10 cellular contexts compared by ENCODE assay signal in genomic region chr16:28537964-28538732, GRCh38. TPM values are rescaled to one million over a fixed set of nuclear protein-coding genes. Genes with fewer than 3 reads are reported as not detected.
DNase-seq lines count a peak whose midpoint lies in the region; TF ChIP-seq lines count a peak whose summit lies in the region.
"Had no signal": no experiment of that assay in that cellular context is flagged by ENCODE, and none has a peak within 500 bp of the region (broad histone marks: within the 10 kb centered on the region; RNA-seq: fewer than 3 reads in every experiment).

No MANE protein-coding gene starts in this region.

- H3K36me3 ChIP-seq in adrenal gland (replicated peaks in 1 of 2) (no peaks in the 10 kb centered on the region), left ventricle myocardium inferior (peaks cover 25% of the 10 kb centered on the region)

- H3K4me3 ChIP-seq in AG10803 (ENCODE audit: low read length) (peak overlapping the region; percentile 88), adrenal gland (peak overlapping the region in 3 of 4 donors; percentile 25 to 65 (median 38)), left ventricle myocardium inferior (peak overlapping the region; percentile 71), retinal pigment epithelial cell (ENCODE audit: low read length) (peak overlapping the region; percentile 8)

- no peaks in the 10 kb centered on the region for H3K9me3 ChIP-seq in adrenal gland (replicated peaks in 1 of 3)
- H3K9me3 ChIP-seq in left ventricle myocardium inferior (replicated peaks), result peaks cover 6% of the 10 kb centered on the region

- H3K4me1 ChIP-seq in adrenal gland (replicated peaks in 1 of 2) (peaks cover 24 to 31% of the 10 kb centered on the region in 2 donors), left ventricle myocardium inferior (peaks cover 48% of the 10 kb centered on the region)

- peak overlapping the region; percentile 4 to 94 (median 89) for H3K27ac ChIP-seq in adrenal gland
- peak overlapping the region; percentile 93 for H3K27ac ChIP-seq in left ventricle myocardium inferior (replicated peaks)

- DNase-seq in AG10803 (ENCODE audit: low read depth) (no peak), adrenal gland (peak in 6 of 7 donors; percentile 21 to 63 (median 44)), left ventricle myocardium inferior (no peak), retinal pigment epithelial cell (ENCODE audit: low read depth) (no peak), H4 (ENCODE audit: low spot score) (no peak), globus pallidus (ENCODE audit: low spot score) (no peak), UCSD-AML1 (lab: John Stamatoyannopoulos, UW; ENCODE audit: unreplicated experiment) (no peak)
- no peak for DNase-seq in stimulated activated CD4-positive, alpha-beta T cell treated with anti-CD3 and anti-CD28 coated beads, Interleukin-4, amount 100 ng/mL, for 1 hour
- DNase-seq: NCI-H2171 had no signal

- TF ChIP-seq CTCF in AG10803 (conservative IDR thresholded peaks at IDR 0.05; ENCODE audit: low read length), result no peak
- TF ChIP-seq CTCF in adrenal gland (IDR thresholded peaks at IDR 0.05), result no peak
- no peak for TF ChIP-seq CTCF in left ventricle myocardium inferior (IDR thresholded peaks at IDR 0.05; ENCODE audit: borderline replicate concordance)
- TF ChIP-seq CTCF in retinal pigment epithelial cell (conservative IDR thresholded peaks at IDR 0.05; ENCODE audit: low read depth, low read length), result no peak

- 75 to 84% (median 79%) methylated on average over 13 of the region's 13 CpGs for WGBS in adrenal gland, 4 donors

- intact Hi-C loops in adrenal gland (cut with DNase I), result no loop called here
- intact Hi-C loops in left ventricle myocardium inferior (cut with micrococcal nuclease), result no loop called here

- H3K27me3 ChIP-seq in adrenal gland (no peaks in the 10 kb centered on the region), left ventricle myocardium inferior (ENCODE audit: low read depth) (no peaks in the 10 kb centered on the region)

- no peak for TF ChIP-seq POLR2A in adrenal gland (IDR thresholded peaks at IDR 0.05)

RNA-seq across cellular contexts. Expression of gene NUPR1, which starts 0.6 kb away (rescaled TPM):
- total RNA-seq in adrenal gland, result 100 to 1,000 TPM in 6 of 8 donors, 10 to 100 TPM in 2; 63.4 to 746 (median 226) TPM
- 100 to 1,000 TPM; 123 to 317 (median 305) TPM for polyA plus RNA-seq in adrenal gland
- total RNA-seq in left ventricle myocardium inferior, result 33.1 TPM
- 52.0 and 53.5 TPM in 2 replicates for total RNA-seq in H4 (2014; rRNA removed; shearing (Covaris generic))
- polyA plus RNA-seq: neural cell had no signal

RNA-seq across cellular contexts. Expression of gene SGF29, which starts 15.6 kb away (rescaled TPM):
- 10 to 100 TPM; 24.1 to 64.1 (median 29.9) TPM for total RNA-seq in adrenal gland
- polyA plus RNA-seq in adrenal gland, result 100 to 1,000 TPM in 1 of 3 donors, 10 to 100 TPM in 2; 18.4 to 118 (median 81.1) TPM
- total RNA-seq in left ventricle myocardium inferior, result 16.5 TPM
- total RNA-seq in H4 (2014; rRNA removed; shearing (Covaris generic)), result 10.0 and 15.4 TPM in 2 replicates

RNA-seq across cellular contexts. Expression of gene IL27, which starts 31.5 kb away (rescaled TPM):
- 1 to 10 TPM in 1 of 8 donors, under 1 TPM in 2, not detected in 5; 0.29 to 1.7 (median 0.32) TPM for total RNA-seq in adrenal gland
- 1 to 10 TPM in 1 of 3 donors, under 1 TPM in 1, not detected in 1; 0.17 to 2.1 TPM for polyA plus RNA-seq in adrenal gland
- not detected for total RNA-seq in left ventricle myocardium inferior
- total RNA-seq in H4 (2014; rRNA removed; shearing (Covaris generic)), result not detected in 2 replicates
- polyA plus RNA-seq: neural cell had no signal

RNA-seq across cellular contexts. Expression of gene APOBR, which starts 43.7 kb away (rescaled TPM):
- total RNA-seq in adrenal gland (1 to 10 TPM; 1.9 to 4.6 (median 2.5) TPM), left ventricle myocardium inferior (0.38 TPM)
- 10 to 100 TPM in 1 of 3 donors, 1 to 10 TPM in 1, under 1 TPM in 1; 0.99 to 18.2 (median 5.8) TPM for polyA plus RNA-seq in adrenal gland
- total RNA-seq in H4 (2014; rRNA removed; shearing (Covaris generic)), result not detected in 2 replicates
- polyA plus RNA-seq: neural cell had no signal

RNA-seq across cellular contexts. Expression of gene CLN3, which starts 46.3 kb away (rescaled TPM):
- total RNA-seq in adrenal gland (10 to 100 TPM; 25.6 to 78.0 (median 45.5) TPM), left ventricle myocardium inferior (13.6 TPM)
- 10 to 100 TPM; 19.0 to 25.9 (median 19.4) TPM for polyA plus RNA-seq in adrenal gland
- total RNA-seq in H4 (2014; rRNA removed; shearing (Covaris generic)), result 15.4 and 18.1 TPM in 2 replicates

Comparison
In these comparisons a context has a peak if more than half of its experiments do, and no peak if none do; other contexts are left out.
1. DNase-seq: peak in adrenal gland (6 of 7); none in AG10803 (single experiment), left ventricle myocardium inferior (single experiment), retinal pigment epithelial cell (single experiment), H4 (single experiment), globus pallidus (single experiment), UCSD-AML1 (single experiment) and stimulated activated CD4-positive, alpha-beta T cell treated with anti-CD3 and anti-CD28 coated beads, Interleukin-4, amount 100 ng/mL, for 1 hour (single experiment).
2. H3K4me3 ChIP-seq: peak in every context shown above with its lines; median percentile 88 in AG10803; 71 in left ventricle myocardium inferior; 38 in adrenal gland; 8 in retinal pigment epithelial cell.